ENCODE assay signal across 18 cellular contexts in the genomic region with DNA sequence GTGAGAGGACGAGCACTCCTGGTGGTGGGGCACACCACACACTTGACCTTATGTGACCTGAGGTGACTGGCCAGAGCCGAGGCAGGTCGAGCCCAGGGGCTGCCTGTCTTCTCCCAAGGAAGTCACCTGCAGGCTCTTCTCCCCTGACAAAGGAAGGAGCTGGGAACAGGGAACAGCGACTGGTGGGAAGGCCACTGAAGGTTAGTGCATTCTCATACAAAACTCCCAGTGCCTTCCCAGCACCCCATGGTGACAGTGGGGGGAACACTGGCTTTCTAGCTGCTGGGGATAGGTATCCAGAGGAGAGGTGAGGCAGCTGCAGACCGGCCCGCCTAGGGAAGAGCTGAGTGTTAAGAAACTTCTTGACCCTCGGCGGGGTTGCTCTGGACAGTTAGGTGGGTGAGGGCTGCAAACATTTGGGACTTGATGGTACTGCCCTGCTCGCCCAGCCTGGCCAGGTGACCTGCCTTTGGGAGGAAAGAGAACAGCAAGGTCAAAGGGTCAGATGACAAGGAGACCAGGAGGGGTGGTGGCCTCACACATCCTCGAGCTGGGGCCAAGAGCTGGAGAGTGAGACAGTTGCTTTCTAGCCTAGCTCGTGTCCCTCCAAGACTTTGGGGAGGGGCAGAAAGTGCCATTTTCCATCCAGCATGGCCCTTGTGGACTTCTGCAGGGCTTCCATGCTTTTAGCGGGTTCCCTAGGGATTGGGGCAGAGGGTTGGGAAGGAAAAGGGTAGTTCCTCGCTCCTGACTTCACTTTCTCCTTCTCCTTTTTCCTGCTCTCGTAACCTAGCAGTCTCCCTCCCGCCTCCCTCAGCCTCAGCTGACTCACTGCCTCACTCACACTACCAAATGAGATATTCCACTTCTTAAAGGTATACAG. TPM values are rescaled to one million over a fixed set of nuclear protein-coding genes. Genes with fewer than 3 reads are reported as not detected.
DNase-seq lines count a peak whose midpoint lies in the region; FAIRE-seq and TF ChIP-seq lines count a peak whose summit lies in the region.
"Had no signal": no experiment of that assay in that cellular context is flagged by ENCODE, and none has a peak within 500 bp of the region (broad histone marks: within the 10 kb centered on the region; RNA-seq: fewer than 3 reads in every experiment).

No MANE protein-coding gene starts in this region.

- no peak overlapping the region for H4K8ac ChIP-seq in H1 (ENCODE audit: extremely low read depth, insufficient read depth, low read length)

- no peak overlapping the region for H3K23ac ChIP-seq in H1 (ENCODE audit: insufficient read length)

- CTCF ChIA-PET in H1 (lab: Charles Lee; ENCODE audit: partially characterized antibody) = interaction anchor here (0.6 to 2.1 kb wide), 4 partner anchors 14 to 729 kb away, joined by 3 to 5 read pairs (median 3); no protein-coding TSS in a partner anchor

- no peak overlapping the region for H2BK12ac ChIP-seq in H1 (ENCODE audit: low read depth, low read length)

- no peak overlapping the region for H3K27ac ChIP-seq in H1 (ENCODE audit: low read depth, low read length)
- H3K27ac ChIP-seq: KMS-11, SJSA1 had no signal

- H3K14ac ChIP-seq in H1 (ENCODE audit: insufficient read length) = no peak overlapping the region

- DNase-seq in ELF-1 (ENCODE audit: low read depth, low spot score) (peak; percentile 17), HFFc6 (no peak), H1 (ENCODE audit: low read depth in 1 of 2, low spot score in 2 of 2) (no peak), germinal center (ENCODE audit: low spot score) (no peak), amniotic stem cell (lab: John Stamatoyannopoulos, UW) (no peak), NCI-H1436 treated with DMSO at 0.1 percent for 48 hours (lab: John Stamatoyannopoulos, UW) (no peak), middle frontal gyrus (ENCODE audit: extremely low spot score, low spot score) (no peak)
- DNase-seq: AML-193; aorta; cortex of kidney; NCI-H146; NCI-H446 treated with DMSO at 0.1 percent for 48 hours; stimulated activated CD4-positive, alpha-beta T cell treated with anti-CD3 and anti-CD28 coated beads, Interleukin-4, amount 100 ng/mL, for 24 hours; stimulated activated CD8-positive, alpha-beta memory T cell treated with anti-CD3 and anti-CD28 coated beads, Interleukin-4, amount 100 ng/mL, for 48 hours; T-helper 9 cell had no signal

- no peak overlapping the region for H2BK15ac ChIP-seq in H1 (ENCODE audit: low read length)

- H3K56ac ChIP-seq in H1 (replicated peaks; ENCODE audit: insufficient read length, low read depth, low read length) = no peak overlapping the region

- FAIRE-seq in H1 (lab: Jason Lieb, UNC) = no peak

- H3K79me1 ChIP-seq in H1 (ENCODE audit: low read depth, low read length) = no peaks in the 10 kb centered on the region

- H3K18ac ChIP-seq in H1 (ENCODE audit: extremely low read depth, low read length) = no peak overlapping the region

- no peak overlapping the region for H2BK20ac ChIP-seq in H1 (ENCODE audit: low read length)

- POLR2A ChIA-PET in H1 (lab: Charles Lee; ENCODE audit: partially characterized antibody) = no interaction called here

- H3K9me3 ChIP-seq in H1 (ENCODE audit: insufficient read depth in 2 of 2, low read depth in 1 of 2, low read length in 1 of 2) = no peaks in the 10 kb centered on the region
- H3K9me3 ChIP-seq: SJSA1 had no signal

- H2AFZ ChIP-seq in H1 (ENCODE audit: low read length) = no peak overlapping the region

- H3K4me1 Mint-ChIP-seq in HFFc6 (ENCODE audit: low read depth) (no peaks in the 10 kb centered on the region), nephron (no peaks in the 10 kb centered on the region)

- H3K27me3 Mint-ChIP-seq in HFFc6 (ENCODE audit: insufficient read depth) = peaks cover 17% of the 10 kb centered on the region
- peaks cover 49% of the 10 kb centered on the region for H3K27me3 Mint-ChIP-seq in nephron (ENCODE audit: low read depth)

- H4K20me1 ChIP-seq in H1 (replicated peaks in 1 of 2; ENCODE audit: control insufficient read depth in 1 of 2, insufficient read depth in 2 of 2, low read length in 2 of 2) = peaks cover 9 to 23% of the 10 kb centered on the region in 2 experiments

- TF ChIP-seq EP300 in H1 (IDR thresholded peaks at IDR 0.05; ENCODE audit: borderline replicate concordance in 1 of 2, low read depth in 2 of 2, low read length in 2 of 2) = no peak

- H3K36me3 Mint-ChIP-seq in HFFc6 (ENCODE audit: low read depth) (no peaks in the 10 kb centered on the region), nephron (ENCODE audit: low read depth) (no peaks in the 10 kb centered on the region)

- TF ChIP-seq RAD21 in H1 (IDR thresholded peaks at IDR 0.05 in 1 of 2, conservative IDR thresholded peaks at IDR 0.05 in 1 of 2; ENCODE audit: low read depth in 2 of 2, low read length in 2 of 2) = no peak

- peak overlapping the region in 3 of 4 experiments; percentile 40 to 79 (median 42); a peak in 5 of 8 replicates for H3K4me3 ChIP-seq in H1 (ENCODE audit: extremely low read depth in 1 of 4, insufficient read depth in 2 of 4, low read depth in 3 of 4, low read length in 4 of 4)
- H3K4me3 ChIP-seq: SJSA1 had no signal

- 66% methylated on average over 7 of the region's 15 CpGs; no CpG with 5 or more reads in 1 of the 2 experiments for WGBS in H1 (ENCODE audit: extremely low coverage in 1 of 2, insufficient coverage in 1 of 2, insufficient read length in 1 of 2, insufficient replicate concordance in 2 of 2, low coverage in 1 of 2, low lambda C conversion rate in 2 of 2, missing lambda C conversion rate in 1 of 2), 2 experiments

- H4K91ac ChIP-seq in H1 (replicated peaks; ENCODE audit: insufficient read length, low read length) = no peak overlapping the region

- H3K9me3 Mint-ChIP-seq in HFFc6 (no peaks in the 10 kb centered on the region), nephron (peaks cover 12% of the 10 kb centered on the region)

- peak overlapping the region; percentile 73 to 96 for H3K4me2 ChIP-seq in H1 (ENCODE audit: insufficient read depth in 1 of 2, low read depth in 2 of 2, low read length in 2 of 2)
- H3K4me2 ChIP-seq: KMS-11 had no signal

- H3K4me1 ChIP-seq in H1 (replicated peaks in 1 of 4; ENCODE audit: control insufficient read depth in 3 of 4, insufficient read depth in 4 of 4, low read length in 3 of 4) = peaks cover 0 to 12% (median 4%) of the 10 kb centered on the region in 4 experiments; a peak in 6 of 7 replicates
- H3K4me1 ChIP-seq: SJSA1 had no signal

- H3K27ac Mint-ChIP-seq in HFFc6 = no peak overlapping the region
- no peak overlapping the region for H3K27ac Mint-ChIP-seq in nephron

- no peak for TF ChIP-seq CTCF in HFFc6 (IDR thresholded peaks at IDR 0.05)
- TF ChIP-seq CTCF in H1 (IDR thresholded peaks at IDR 0.05; ENCODE audit: control extremely low read depth in 1 of 3, insufficient read depth in 1 of 3, low read depth in 1 of 3, low read length in 3 of 3) = no peak
- no peak for TF ChIP-seq CTCF in nephron (IDR thresholded peaks at IDR 0.05; ENCODE audit: unreplicated experiment in 3 of 3)

- no peak for TF ChIP-seq POLR2A in H1 (IDR thresholded peaks at IDR 0.05; ENCODE audit: control extremely low read depth in 1 of 2, low read depth in 2 of 2, low read length in 2 of 2)

- no peak overlapping the region for H3K4ac ChIP-seq in H1 (replicated peaks; ENCODE audit: insufficient read length, low read depth, low read length)

- H3K4me3 Mint-ChIP-seq in HFFc6 = 0 out of 2 replicates have a peak overlapping the region, but pooled peaks have one; percentile 7
- H3K4me3 Mint-ChIP-seq in nephron = peak overlapping the region in 2 of 3 experiments; percentile 41 to 51

- 0 out of 8 replicates have a peak, but pooled peaks cover 0 to 4% (median 0%) of the 10 kb centered on the region in 4 experiments for H3K36me3 ChIP-seq in H1 (ENCODE audit: control insufficient read depth in 2 of 4, insufficient read depth in 4 of 4, low read length in 3 of 4)
- H3K36me3 ChIP-seq: SJSA1 had no signal

- no peak overlapping the region for H2AK5ac ChIP-seq in H1 (ENCODE audit: low read depth, low read length)

- peaks cover 0 to 13% (median 5%) of the 10 kb centered on the region in 4 experiments; a peak in 6 of 7 replicates for H3K27me3 ChIP-seq in H1 (replicated peaks in 1 of 4; ENCODE audit: control insufficient read depth in 3 of 4, extremely low read depth in 1 of 4, insufficient read depth in 3 of 4, low read length in 3 of 4)
- H3K27me3 ChIP-seq: SJSA1 had no signal

- peaks cover 8% of the 10 kb centered on the region; the same call in 1 of the 2 replicates for H3K23me2 ChIP-seq in H1 (ENCODE audit: low read depth, low read length)

- H2BK5ac ChIP-seq in H1 (ENCODE audit: low read depth, low read length) = no peak overlapping the region

- no peak overlapping the region for H4K5ac ChIP-seq in H1 (ENCODE audit: insufficient read length, low read depth, low read length)

- no peak overlapping the region for H2BK120ac ChIP-seq in H1 (replicated peaks; ENCODE audit: low read depth, low read length)

- peaks cover 0 to 12% of the 10 kb centered on the region in 2 experiments; a peak in 1 of 4 replicates for H3K79me2 ChIP-seq in H1 (ENCODE audit: control insufficient read depth in 1 of 2, insufficient read depth in 2 of 2, low read length in 2 of 2)

- H3K9ac ChIP-seq in H1 (replicated peaks in 1 of 4; ENCODE audit: extremely low read depth in 1 of 4, low read depth in 3 of 4, low read length in 3 of 4) = no peak overlapping the region
- H3K9ac ChIP-seq: KMS-11 had no signal

TF ChIP-seq in H1, 55 proteins besides CTCF, POLR2A, EP300 and RAD21 (continues in another document):
- TF ChIP-seq, protein P1, sequence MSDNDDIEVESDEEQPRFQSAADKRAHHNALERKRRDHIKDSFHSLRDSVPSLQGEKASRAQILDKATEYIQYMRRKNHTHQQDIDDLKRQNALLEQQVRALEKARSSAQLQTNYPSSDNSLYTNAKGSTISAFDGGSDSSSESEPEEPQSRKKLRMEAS (IDR thresholded peaks at IDR 0.05) = no peak

RNA-seq across cellular contexts. Expression of gene NALF2, which starts 2.7 kb away (rescaled TPM):
- total RNA-seq in HFFc6 (2021; fragmentation: NEBNext Ultra II Directional; extraction: Animal tissue kit (Norgen Biotek cat#: 25700)) = not detected
- 15.6 and 16.1 TPM in 2 replicates for total RNA-seq in H1 (2021; fragmentation: NEBNext Ultra II Directional; extraction: Animal tissue kit (Norgen Biotek cat#: 25700))
- polyA plus RNA-seq in H1 (2011; rRNA removed) = 7.3 and 7.5 TPM in 2 replicates
- polyA plus RNA-seq in H1 (2011; cell fraction: cytosol; rRNA removed) = 6.3 TPM
- polyA plus RNA-seq in H1 (2011; cell fraction: nucleus; rRNA removed) = 6.1 TPM
- polyA plus RNA-seq in H1 (2012, experiment 1 of 2) = 13.4 to 15.3 TPM (median 14.6 TPM) in 4 replicates
- 17.5 TPM for polyA plus RNA-seq in H1 (2012, experiment 2 of 2)
- 9.3 TPM for polyA plus RNA-seq in H1 (2013, experiment 1 of 2)
- polyA plus RNA-seq in H1 (2013, experiment 2 of 2) = 10.7 TPM
- polyA minus RNA-seq in H1 (2011; rRNA and poly(A)+ RNA removed) = 4.8 and 6.2 TPM in 2 replicates
- polyA minus RNA-seq in H1 (2011; cell fraction: cytosol; rRNA and poly(A)+ RNA removed) = 5.4 TPM
- 3.2 TPM for polyA minus RNA-seq in H1 (2011; cell fraction: nucleus; rRNA and poly(A)+ RNA removed)
- total RNA-seq: SJSA1 had no signal

Comparison
In these comparisons a context has a peak if more than half of its experiments do, and no peak if none do; other contexts are left out.
1. RNA of gene NALF2, which starts 2.7 kb away (total RNA-seq): 15.6 to 16.1 TPM in H1; not detected in HFFc6; every median in the first group is over 10 times any median in the second.